ENCODE assay signal across 9 cellular contexts in genomic region chr1:243269461-243269801, GRCh38. TPM values are rescaled to one million over a fixed set of nuclear protein-coding genes. Genes with fewer than 3 reads are reported as not detected.
DNase-seq lines count a peak whose midpoint lies in the region; ATAC-seq and TF ChIP-seq lines count a peak whose summit lies in the region.
"Had no signal": no experiment of that assay in that cellular context is flagged by ENCODE, and none has a peak within 500 bp of the region (broad histone marks: within the 10 kb centered on the region; RNA-seq: fewer than 3 reads in every experiment).

No MANE protein-coding gene starts in this region.

- POLR2A ChIA-PET in MCF 10A (lab: Yijun Ruan, JAX), result interaction anchor here (1.3 to 9.4 kb wide), 2 partner anchors 13 to 18 kb away, joined by 3 to 161 read pairs; partner anchors contain the start of genes CEP170 and SDCCAG8

- ATAC-seq in HG03442 (IDR thresholded peaks at IDR 0.05; ENCODE audit: unreplicated experiment) (peak; percentile 51), thoracic aorta (ENCODE audit: insufficient number of reproducible peaks, low FRiP score, low read depth) (no peak)
- no peak for ATAC-seq in stimulated activated naive CD8-positive, alpha-beta T cell treated with anti-CD3 and anti-CD28 coated beads, Interleukin-15, amount 100 ng/mL, for 72 hours

- WGBS in mammary epithelial cell (ENCODE audit: low coverage, missing lambda C conversion rate), result 84% methylated on average over 4 of the region's 4 CpGs
- 98 to 100% methylated on average over 4 of the region's 4 CpGs for WGBS in GM23248 (ENCODE audit: low coverage in 1 of 2, low lambda C conversion rate in 2 of 2, missing lambda C conversion rate in 2 of 2), 2 experiments

- H3K79me2 ChIP-seq in mammary epithelial cell (ENCODE audit: insufficient read depth, low read length) (peaks cover 48% of the 10 kb centered on the region), GM23248 (ENCODE audit: insufficient read depth) (peaks cover 79% of the 10 kb centered on the region)

- no peaks in the 10 kb centered on the region for H3K9me2 ChIP-seq in GM23248 (ENCODE audit: insufficient read depth)

- no peak overlapping the region for H2AFZ ChIP-seq in mammary epithelial cell (ENCODE audit: low read depth, low read length)
- H2AFZ ChIP-seq in GM23248, result no peak overlapping the region

- H3K4me1 Mint-ChIP-seq in MCF 10A (ENCODE audit: insufficient read depth, unreplicated experiment), result peaks cover 32% of the 10 kb centered on the region
- peaks cover 13% of the 10 kb centered on the region for H3K4me1 Mint-ChIP-seq in stimulated activated naive CD8-positive, alpha-beta T cell treated with anti-CD3 and anti-CD28 coated beads, Interleukin-15, amount 100 ng/mL, for 72 hours

- H4K20me1 ChIP-seq in mammary epithelial cell (ENCODE audit: insufficient read depth, low read length) (no peaks in the 10 kb centered on the region), GM23248 (ENCODE audit: insufficient read depth) (no peaks in the 10 kb centered on the region)

- H3K9me3 Mint-ChIP-seq in MCF 10A (ENCODE audit: unreplicated experiment), result no peaks in the 10 kb centered on the region
- no peaks in the 10 kb centered on the region for H3K9me3 Mint-ChIP-seq in stimulated activated naive CD8-positive, alpha-beta T cell treated with anti-CD3 and anti-CD28 coated beads, Interleukin-15, amount 100 ng/mL, for 72 hours
- H3K9me3 Mint-ChIP-seq: activated CD4-positive, alpha-beta memory T cell treated with anti-CD3 and anti-CD28 coated beads, Interleukin-2, amount 10 ng/mL, durations not matched to agents 7 days and 5 days had no signal

- no peak overlapping the region for H3K4me3 ChIP-seq in mammary epithelial cell (replicated peaks in 1 of 3; ENCODE audit: insufficient read depth in 1 of 3, low read depth in 2 of 3, low read length in 3 of 3)
- peak overlapping the region; percentile 50 for H3K4me3 ChIP-seq in thoracic aorta
- no peak overlapping the region for H3K4me3 ChIP-seq in GM23248

- H3K9ac ChIP-seq in mammary epithelial cell (ENCODE audit: insufficient read depth, low read length), result no peak overlapping the region
- no peak overlapping the region for H3K9ac ChIP-seq in GM23248

- CTCF ChIA-PET in MCF 10A (lab: Yijun Ruan, JAX), result interaction anchor here (0.7 to 1.0 kb wide), 2 partner anchors 12 to 53 kb away, joined by 3 read pairs; no protein-coding TSS in a partner anchor
- CTCF ChIA-PET in mammary epithelial cell (lab: Charles Lee; ENCODE audit: low non-redundant PET), result no interaction called here

- H3K4me2 ChIP-seq in mammary epithelial cell (ENCODE audit: insufficient read depth, low read depth, low read length), result no peak overlapping the region
- H3K4me2 ChIP-seq in GM23248 (ENCODE audit: unreplicated experiment), result no peak overlapping the region

- intact Hi-C loops in MCF 10A (cut with micrococcal nuclease), result no loop called here
- intact Hi-C loops in mammary epithelial cell (cut with micrococcal nuclease), result no loop called here

- no peaks in the 10 kb centered on the region for H3K9me3 ChIP-seq in mammary epithelial cell (replicated peaks; ENCODE audit: insufficient read depth, low read length)
- no peaks in the 10 kb centered on the region for H3K9me3 ChIP-seq in thoracic aorta
- no peaks in the 10 kb centered on the region for H3K9me3 ChIP-seq in GM23248 (ENCODE audit: low read depth)

- H3K27me3 Mint-ChIP-seq in MCF 10A (ENCODE audit: insufficient read depth, unreplicated experiment), result no peaks in the 10 kb centered on the region
- no peaks in the 10 kb centered on the region for H3K27me3 Mint-ChIP-seq in stimulated activated naive CD8-positive, alpha-beta T cell treated with anti-CD3 and anti-CD28 coated beads, Interleukin-15, amount 100 ng/mL, for 72 hours
- H3K27me3 Mint-ChIP-seq: activated CD4-positive, alpha-beta memory T cell treated with anti-CD3 and anti-CD28 coated beads, Interleukin-2, amount 10 ng/mL, durations not matched to agents 7 days and 5 days had no signal

- no peaks in the 10 kb centered on the region for H3K27me3 ChIP-seq in mammary epithelial cell (ENCODE audit: insufficient read depth, low read length)
- H3K27me3 ChIP-seq in thoracic aorta (replicated peaks; ENCODE audit: insufficient read depth), result no peaks in the 10 kb centered on the region
- H3K27me3 ChIP-seq in GM23248 (replicated peaks; ENCODE audit: insufficient read depth), result no peaks in the 10 kb centered on the region

- BruUV-seq in MCF 10A (replicated peaks; lab: Mats Ljungman, UMichigan) (no TSS peak), mammary epithelial cell (replicated peaks; lab: Mats Ljungman, UMichigan) (no TSS peak)

- H3K4me1 ChIP-seq in mammary epithelial cell (ENCODE audit: insufficient read depth, low read length), result peaks cover 29% of the 10 kb centered on the region
- H3K4me1 ChIP-seq in thoracic aorta (ENCODE audit: control insufficient read depth in 1 of 2, low read depth in 2 of 2), result peaks cover 15 to 43% of the 10 kb centered on the region in 2 donors
- H3K4me1 ChIP-seq in GM23248 (ENCODE audit: insufficient read depth), result peaks cover 62% of the 10 kb centered on the region

- peaks cover 10% of the 10 kb centered on the region for H3K36me3 ChIP-seq in mammary epithelial cell (ENCODE audit: insufficient read depth, low read length)
- H3K36me3 ChIP-seq in thoracic aorta, result no peaks in the 10 kb centered on the region
- H3K36me3 ChIP-seq in GM23248 (ENCODE audit: low read depth), result peaks cover 12% of the 10 kb centered on the region

- peak overlapping the region; percentile 40 for H3K27ac Mint-ChIP-seq in MCF 10A (ENCODE audit: low read depth, unreplicated experiment)
- no peak overlapping the region for H3K27ac Mint-ChIP-seq in stimulated activated naive CD8-positive, alpha-beta T cell treated with anti-CD3 and anti-CD28 coated beads, Interleukin-15, amount 100 ng/mL, for 72 hours
- H3K27ac Mint-ChIP-seq: activated CD4-positive, alpha-beta memory T cell treated with anti-CD3 and anti-CD28 coated beads, Interleukin-2, amount 10 ng/mL, durations not matched to agents 7 days and 5 days had no signal

- H3K4me3 Mint-ChIP-seq in MCF 10A (ENCODE audit: unreplicated experiment), result no peak overlapping the region
- H3K4me3 Mint-ChIP-seq in stimulated activated naive CD8-positive, alpha-beta T cell treated with anti-CD3 and anti-CD28 coated beads, Interleukin-15, amount 100 ng/mL, for 72 hours, result no peak overlapping the region
- H3K4me3 Mint-ChIP-seq: activated CD4-positive, alpha-beta memory T cell treated with anti-CD3 and anti-CD28 coated beads, Interleukin-2, amount 10 ng/mL, durations not matched to agents 7 days and 5 days had no signal

- H3F3A ChIP-seq in GM23248 (ENCODE audit: insufficient read depth), result peaks cover 40% of the 10 kb centered on the region

- in situ Hi-C loops in mammary epithelial cell (cut with MboI; ENCODE audit: low sequenced_read_pairs in 2 of 2), result no loop called here
- in situ Hi-C loops in GM23248 (cut with MboI), result no loop called here

- dilution Hi-C loops in mammary epithelial cell (cut with HindIII; ENCODE audit: low sequenced_read_pairs), result no loop called here

- DNase-seq in MCF 10A (ENCODE audit: unreplicated experiment) (no peak), mammary epithelial cell (no peak), caudate nucleus (lab: John Stamatoyannopoulos, UW) (no peak), thoracic aorta (ENCODE audit: low spot score) (no peak), GM23248 (no peak), mesenteric fat pad (ENCODE audit: low spot score) (no peak)
- DNase-seq in stimulated activated naive CD8-positive, alpha-beta T cell treated with anti-CD3 and anti-CD28 coated beads, Interleukin-15, amount 100 ng/mL, for 72 hours, result no peak
- DNase-seq: activated CD4-positive, alpha-beta memory T cell treated with anti-CD3 and anti-CD28 coated beads, Interleukin-2, amount 10 ng/mL, durations not matched to agents 7 days and 5 days had no signal

- TF ChIP-seq CTCF in MCF 10A (IDR thresholded peaks at IDR 0.05; ENCODE audit: unreplicated experiment) (no peak), mammary epithelial cell (conservative IDR thresholded peaks at IDR 0.05 in 1 of 2, IDR thresholded peaks at IDR 0.05 in 1 of 2; ENCODE audit: extremely low read depth in 1 of 2, insufficient read depth in 1 of 2, low read depth in 1 of 2, low read length in 2 of 2) (no peak), thoracic aorta (IDR thresholded peaks at IDR 0.05) (no peak)

- H3K36me3 Mint-ChIP-seq in MCF 10A (ENCODE audit: insufficient read depth, unreplicated experiment), result peaks cover 50% of the 10 kb centered on the region

- H3K27ac ChIP-seq in mammary epithelial cell (ENCODE audit: insufficient read depth, low read depth, low read length), result no peak overlapping the region
- H3K27ac ChIP-seq in caudate nucleus (ENCODE audit: low read depth, low read length), result peak overlapping the region; percentile 64
- H3K27ac ChIP-seq in thoracic aorta, result peak overlapping the region in 1 of 2 donors; percentile 49
- H3K27ac ChIP-seq in GM23248, result no peak overlapping the region; the same call in 1 of the 2 replicates

RNA-seq across cellular contexts. Expression of gene SDCCAG8, which starts 13.6 kb away (rescaled TPM):
- total RNA-seq in MCF 10A (2022) (81.1 and 128 TPM in 2 replicates), mammary epithelial cell (10 to 100 TPM; 34.7 to 42.1 TPM), thoracic aorta (10 to 100 TPM; 23.2 to 91.0 TPM), mesenteric fat pad (41.7 TPM)
- polyA plus RNA-seq in mammary epithelial cell (22.4 TPM), GM23248 (2016; fragmentation: Nextera tagmentation; extraction: Ambion mirVana) (41.9 and 45.3 TPM in 2 replicates)
- polyA minus RNA-seq in mammary epithelial cell, result 33.5 TPM
- total RNA-seq in GM23248 (2014; rRNA removed; shearing (Covaris generic)), result 29.4 and 69.4 TPM in 2 replicates

RNA-seq across cellular contexts. Expression of gene CEP170, which starts 14.3 kb away (rescaled TPM):
- total RNA-seq in MCF 10A (2022), result 148 and 182 TPM in 2 replicates
- total RNA-seq in mammary epithelial cell, result 10 to 100 TPM; 64.6 to 75.7 TPM
- polyA plus RNA-seq in mammary epithelial cell, result 23.9 TPM
- 73.6 TPM for polyA minus RNA-seq in mammary epithelial cell
- total RNA-seq in thoracic aorta, result 10 to 100 TPM; 59.8 to 74.3 TPM
- 81.0 and 89.8 TPM in 2 replicates for total RNA-seq in GM23248 (2014; rRNA removed; shearing (Covaris generic))
- polyA plus RNA-seq in GM23248 (2016; fragmentation: Nextera tagmentation; extraction: Ambion mirVana), result 55.4 and 56.7 TPM in 2 replicates
- 68.8 TPM for total RNA-seq in mesenteric fat pad
